16 cellular contexts compared by ENCODE assay signal in the genomic region with DNA sequence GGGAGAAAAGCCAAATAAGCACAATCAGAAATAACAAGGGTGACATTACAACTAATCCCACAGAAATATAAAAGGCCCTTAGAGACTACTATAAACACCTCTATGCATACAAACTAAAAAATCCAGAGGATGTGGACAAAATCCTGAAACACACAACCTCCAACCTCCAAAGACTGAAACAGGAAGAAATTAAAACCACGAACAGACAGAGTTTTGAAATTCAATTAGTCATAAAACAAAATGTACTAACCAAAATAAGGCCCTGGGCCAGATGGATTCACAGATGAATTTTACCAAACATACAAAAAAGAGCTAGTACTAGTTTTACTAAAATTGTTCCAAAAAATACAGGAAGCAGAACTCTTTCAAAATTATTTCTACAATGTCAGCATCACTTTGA.
A peak's percentile ranks its signal among the peaks of the same experiment; 100 is the strongest.
DNase-seq lines count a peak whose midpoint lies in the region; ATAC-seq and TF ChIP-seq lines count a peak whose summit lies in the region.
"Had no signal": no experiment of that assay in that cellular context is flagged by ENCODE, and none has a peak within 500 bp of the region (broad histone marks: within the 10 kb centered on the region; RNA-seq: fewer than 3 reads in every experiment).

No MANE protein-coding gene starts in this region.

- H3K4me1 Mint-ChIP-seq in Caco-2 (ENCODE audit: low read depth, unreplicated experiment), result no peaks in the 10 kb centered on the region

- H2BK15ac ChIP-seq in IMR-90 (ENCODE audit: low read depth, low read length), result no peak overlapping the region

- H3K23ac ChIP-seq in IMR-90 (ENCODE audit: low read depth, low read length), result no peak overlapping the region

- H4K5ac ChIP-seq in IMR-90 (ENCODE audit: low read depth, low read length), result no peak overlapping the region

- H3K4me2 ChIP-seq in IMR-90 (ENCODE audit: low read depth, low read length), result no peak overlapping the region

- H3K18ac ChIP-seq in IMR-90 (ENCODE audit: low read depth, low read length), result no peak overlapping the region

- no peak for TF ChIP-seq CTCF in IMR-90 (conservative IDR thresholded peaks at IDR 0.05; ENCODE audit: low read depth, low read length)
- TF ChIP-seq CTCF in fibroblast of the aortic adventitia (IDR thresholded peaks at IDR 0.05; ENCODE audit: insufficient read depth, low read length), result no peak
- TF ChIP-seq CTCF in Caco-2 (IDR thresholded peaks at IDR 0.05; ENCODE audit: insufficient read depth in 1 of 2, low read depth in 1 of 2, low read length in 1 of 2, severe bottlenecking in 1 of 2, unreplicated experiment in 1 of 2), result no peak

- no peak for TF ChIP-seq RAD21 in IMR-90 (IDR thresholded peaks at IDR 0.05; ENCODE audit: low read length)

- H2BK120ac ChIP-seq in IMR-90 (ENCODE audit: low read depth, low read length), result no peak overlapping the region

- no peaks in the 10 kb centered on the region for H3K27me3 Mint-ChIP-seq in Caco-2 (ENCODE audit: insufficient read depth, unreplicated experiment)

- POLR2A ChIA-PET in IMR-90 (lab: Charles Lee; ENCODE audit: unreplicated experiment) (no interaction called here), Caco-2 (lab: Charles Lee) (no interaction called here)

- no TSS peak for BruUV-seq in IMR-90 (replicated peaks; lab: Mats Ljungman, UMichigan)
- no TSS peak for BruUV-seq in Caco-2 (replicated peaks; lab: Mats Ljungman, UMichigan)

- no peak overlapping the region for H3K14ac ChIP-seq in IMR-90 (replicated peaks; ENCODE audit: low read depth, low read length)

- H4K20me1 ChIP-seq in IMR-90 (ENCODE audit: insufficient read depth, low read length), result no peaks in the 10 kb centered on the region

- peak; percentile 41 for DNase-seq in IMR-90
- peak; percentile 47 for DNase-seq in SK-N-MC (ENCODE audit: low read depth, low spot score)
- DNase-seq in fibroblast of the aortic adventitia (ENCODE audit: low read depth), result peak; percentile 16
- no peak for DNase-seq in GM19240 (ENCODE audit: insufficient read length, low spot score)
- no peak for DNase-seq in stimulated activated CD4-positive, alpha-beta T cell treated with anti-CD3 and anti-CD28 coated beads, Interleukin-1b, Interleukin-23, amount 100 ng/mL, for 48 hours
- no peak for DNase-seq in Caco-2
- DNase-seq: activated CD4-positive, alpha-beta T cell treated with anti-CD3 and anti-CD28 coated beads, Interleukin-2, amount 50 U/mL, for 4 hours; AML-193; islet precursor cell; NCI-H1417; NCI-H446 treated with DMSO at 0.1 percent for 48 hours; pancreas; RPMI8226; testis had no signal

- H2AK5ac ChIP-seq in IMR-90 (ENCODE audit: low read depth, low read length), result no peak overlapping the region

- H3K27ac Mint-ChIP-seq in Caco-2 (ENCODE audit: unreplicated experiment), result no peak overlapping the region

- H3K4me3 Mint-ChIP-seq in Caco-2 (ENCODE audit: unreplicated experiment), result no peak overlapping the region

- ATAC-seq in IMR-90 (ENCODE audit: low read depth) (peak; percentile 35; the same call in 1 of the 2 replicates), GM19324 (IDR thresholded peaks at IDR 0.05; ENCODE audit: low FRiP score, unreplicated experiment) (no peak)
- ATAC-seq: pancreas had no signal

- WGBS in IMR-90 (ENCODE audit: extremely low coverage in 2 of 2, insufficient read length in 1 of 2), 2 experiments, result no CpG with 5 or more reads among the region's 1 CpG

- H3K79me2 ChIP-seq in ACC112 (ENCODE audit: control insufficient read depth, insufficient read depth, low read length, unreplicated experiment), result no peaks in the 10 kb centered on the region

- H3K4me3 ChIP-seq in ACC112 (ENCODE audit: low read depth, low read length), result no peak overlapping the region
- no peak overlapping the region for H3K4me3 ChIP-seq in IMR-90 (ENCODE audit: insufficient read depth, low read depth, low read length)
- no peak overlapping the region for H3K4me3 ChIP-seq in SK-N-MC
- H3K4me3 ChIP-seq in fibroblast of the aortic adventitia (ENCODE audit: low read depth, low read length), result no peak overlapping the region
- no peak overlapping the region for H3K4me3 ChIP-seq in Caco-2 (ENCODE audit: low read depth, low read length)
- H3K4me3 ChIP-seq: pancreas, testis had no signal

- no peak overlapping the region for H3K56ac ChIP-seq in IMR-90 (ENCODE audit: extremely low read depth, insufficient read depth, low read length)

- no peak overlapping the region for H4K8ac ChIP-seq in IMR-90 (ENCODE audit: low read depth in 2 of 2, low read length in 2 of 2)

- no peaks in the 10 kb centered on the region for H3K36me3 Mint-ChIP-seq in Caco-2 (ENCODE audit: insufficient read depth, unreplicated experiment)

- dilution Hi-C loops in IMR-90 (cut with HindIII; ENCODE audit: low sequenced_read_pairs, unreplicated experiment), result no loop called here

- H3K27me3 ChIP-seq in ACC112 (ENCODE audit: insufficient read depth, low read length), result no peaks in the 10 kb centered on the region
- H3K27me3 ChIP-seq in IMR-90 (ENCODE audit: control insufficient read depth, insufficient read depth, low read length), result no peaks in the 10 kb centered on the region
- H3K27me3 ChIP-seq in Caco-2 (replicated peaks; ENCODE audit: control insufficient read depth, insufficient read depth, low read length), result no peaks in the 10 kb centered on the region
- H3K27me3 ChIP-seq: pancreas, testis had no signal

- H3K27ac ChIP-seq in ACC112 (ENCODE audit: low read depth, low read length) (peak overlapping the region; percentile 67), IMR-90 (ENCODE audit: insufficient read depth, low read length) (no peak overlapping the region), SK-N-MC (peak overlapping the region; percentile 52)
- H3K27ac ChIP-seq: pancreas, testis had no signal

- CTCF ChIA-PET in IMR-90 (lab: Yijun Ruan, JAX), result no interaction called here
- CTCF ChIA-PET in Caco-2 (lab: Charles Lee), result no interaction called here

- in situ Hi-C loops in IMR-90 (cut with MboI; ENCODE audit: low sequenced_read_pairs), result no loop called here

- no peaks in the 10 kb centered on the region for H3K9me1 ChIP-seq in IMR-90 (ENCODE audit: insufficient read depth, low read length)

- H2AK9ac ChIP-seq in IMR-90 (replicated peaks; ENCODE audit: low read depth, low read length, poor library complexity), result no peak overlapping the region

- no peak overlapping the region for H2BK20ac ChIP-seq in IMR-90 (ENCODE audit: low read depth, low read length)

- H4K91ac ChIP-seq in IMR-90 (ENCODE audit: insufficient read depth, low read depth, low read length), result no peak overlapping the region

- H3K79me1 ChIP-seq in IMR-90 (ENCODE audit: low read depth in 1 of 2, low read length in 2 of 2), result no peaks in the 10 kb centered on the region

- no peak overlapping the region for H3K4ac ChIP-seq in IMR-90 (ENCODE audit: low read depth, low read length)

- no peaks in the 10 kb centered on the region for H3K9me3 Mint-ChIP-seq in Caco-2 (ENCODE audit: unreplicated experiment)

- H3K9me3 ChIP-seq in IMR-90 (ENCODE audit: control insufficient read depth, insufficient read depth, low read length) (no peaks in the 10 kb centered on the region), SK-N-MC (ENCODE audit: low read depth, low read length) (no peaks in the 10 kb centered on the region), Caco-2 (no peaks in the 10 kb centered on the region)
- H3K9me3 ChIP-seq: pancreas, testis had no signal

- no peak for TF ChIP-seq POLR2A in IMR-90 (IDR thresholded peaks at IDR 0.05; ENCODE audit: low read depth, low read length)

- H3K9ac ChIP-seq in IMR-90 (ENCODE audit: low read depth, low read length) (no peak overlapping the region), SK-N-MC (ENCODE audit: insufficient read length) (no peak overlapping the region)

- peak overlapping the region; percentile 77 for H2AFZ ChIP-seq in ACC112 (ENCODE audit: low read length, unreplicated experiment)
- no peak overlapping the region for H2AFZ ChIP-seq in IMR-90 (replicated peaks; ENCODE audit: low read length, poor library complexity)

- H3K36me3 ChIP-seq in ACC112 (ENCODE audit: insufficient read depth, low read length) (no peaks in the 10 kb centered on the region), IMR-90 (ENCODE audit: control insufficient read depth, insufficient read depth, low read length) (no peaks in the 10 kb centered on the region), SK-N-MC (ENCODE audit: insufficient read depth, low read length) (no peaks in the 10 kb centered on the region), Caco-2 (ENCODE audit: control insufficient read depth, insufficient read depth, low read length) (no peaks in the 10 kb centered on the region)
- H3K36me3 ChIP-seq: pancreas had no signal

- H3K4me1 ChIP-seq in ACC112 (ENCODE audit: control insufficient read depth, insufficient read depth, low read length, unreplicated experiment) (peaks cover 6% of the 10 kb centered on the region), IMR-90 (ENCODE audit: control insufficient read depth, insufficient read depth, low read length) (no peaks in the 10 kb centered on the region), Caco-2 (no peaks in the 10 kb centered on the region)
- H3K4me1 ChIP-seq: pancreas, testis had no signal

- intact Hi-C loops in IMR-90 (cut with micrococcal nuclease) (no loop called here), Caco-2 (cut with micrococcal nuclease; ENCODE audit: unreplicated experiment) (no loop called here)

- H2BK5ac ChIP-seq in IMR-90 (ENCODE audit: low read depth, low read length, poor library complexity, severe bottlenecking), result no peak overlapping the region

TF ChIP-seq in IMR-90, 13 proteins besides CTCF, POLR2A, EP300 and RAD21:
- TF ChIP-seq CEBPB (IDR thresholded peaks at IDR 0.05; ENCODE audit: low read depth, low read length), result no peak
- TF ChIP-seq MAFK (IDR thresholded peaks at IDR 0.05; ENCODE audit: low read depth, low read length), result no peak
- TF ChIP-seq CHD1 (IDR thresholded peaks at IDR 0.05; ENCODE audit: low read depth, low read length), result no peak
- no peak for TF ChIP-seq RFX5 (IDR thresholded peaks at IDR 0.05; ENCODE audit: low read depth, low read length)
TF ChIP-seq in IMR-90: peak in this region for 0.

Comparison
In these comparisons a context has a peak if more than half of its experiments do, and no peak if none do; other contexts are left out.
1. DNase-seq: peak in IMR-90 (single experiment), SK-N-MC (single experiment) and fibroblast of the aortic adventitia (single experiment); none in GM19240 (single experiment), stimulated activated CD4-positive, alpha-beta T cell treated with anti-CD3 and anti-CD28 coated beads, Interleukin-1b, Interleukin-23, amount 100 ng/mL, for 48 hours (single experiment) and Caco-2 (0 of 2).